ENCODE assay signal across 8 cellular contexts in genomic region chr6:108592371-108593337, GRCh38. TPM values are rescaled to one million over a fixed set of nuclear protein-coding genes. Genes with fewer than 3 reads are reported as not detected.
DNase-seq lines count a peak whose midpoint lies in the region; ATAC-seq and TF ChIP-seq lines count a peak whose summit lies in the region.

No MANE protein-coding gene starts in this region.

- H3K27ac ChIP-seq in SK-N-MC (peak overlapping the region; percentile 4; the same call in 1 of the 2 replicates), thyroid gland (peak overlapping the region; percentile 60 to 89 (median 88))

- H3K9me3 ChIP-seq in SK-N-MC (ENCODE audit: low read depth, low read length) (no peaks in the 10 kb centered on the region), thyroid gland (no peaks in the 10 kb centered on the region)

- peaks cover 100% of the 10 kb centered on the region in 2 donors for H3K4me1 ChIP-seq in thyroid gland

- H3K4me3 ChIP-seq in SK-N-MC (no peak overlapping the region), thyroid gland (replicated peaks in 1 of 3) (no peak overlapping the region)

- H3K36me3 ChIP-seq in SK-N-MC (ENCODE audit: insufficient read depth, low read length) (no peaks in the 10 kb centered on the region), thyroid gland (no peaks in the 10 kb centered on the region)

- intact Hi-C loops in MCF 10A (cut with micrococcal nuclease) = no loop called here
- intact Hi-C loops in thyroid gland (cut with DNase I) = no loop called here

- H3K4me3 Mint-ChIP-seq in MCF 10A (ENCODE audit: unreplicated experiment) = peak overlapping the region; percentile 39

- WGBS in thyroid gland, 2 donors = 61 to 71% methylated on average over 10 of the region's 10 CpGs

- peak overlapping the region; percentile 87 for H3K27ac Mint-ChIP-seq in MCF 10A (ENCODE audit: low read depth, unreplicated experiment)

- no TSS peak for BruUV-seq in MCF 10A (replicated peaks; lab: Mats Ljungman, UMichigan)

- DNase-seq in AG08395 (ENCODE audit: low spot score) (peak; percentile 74), SK-N-MC (ENCODE audit: low read depth, low spot score) (no peak), MCF 10A (ENCODE audit: unreplicated experiment) (peak; percentile 77), mucosa of gallbladder (ENCODE audit: low spot score) (peak; percentile 31), thyroid gland (peak in 1 of 2 donors; percentile 20)

- H3K9me3 Mint-ChIP-seq in MCF 10A (ENCODE audit: unreplicated experiment) = no peaks in the 10 kb centered on the region

- POLR2A ChIA-PET in MCF 10A (lab: Yijun Ruan, JAX) = interaction anchor here (0.6 to 8.9 kb wide), 20 partner anchors 9 to 444 kb away, joined by 3 to 164 read pairs (median 4); partner anchors contain the start of gene FOXO3

- CTCF ChIA-PET in MCF 10A (lab: Yijun Ruan, JAX) = interaction anchor here (0.5 to 1.3 kb wide), 6 partner anchors 25 to 667 kb away, joined by 3 to 4 read pairs (median 3); no protein-coding TSS in a partner anchor

- H3K27me3 ChIP-seq in thyroid gland = no peaks in the 10 kb centered on the region

- peaks cover 69% of the 10 kb centered on the region for H3K4me1 Mint-ChIP-seq in MCF 10A (ENCODE audit: insufficient read depth, unreplicated experiment)

- peak; percentile 82 for ATAC-seq in GM18907 (IDR thresholded peaks at IDR 0.05; ENCODE audit: unreplicated experiment)
- ATAC-seq in HG03159 (IDR thresholded peaks at IDR 0.05; ENCODE audit: unreplicated experiment) = peak; percentile 91
- ATAC-seq in SK-N-SH treated with all-trans-retinoic acid at 6 μM for 48 hours = no peak

- TF ChIP-seq CTCF in MCF 10A (IDR thresholded peaks at IDR 0.05; ENCODE audit: unreplicated experiment) = no peak
- TF ChIP-seq CTCF in thyroid gland (IDR thresholded peaks at IDR 0.05) = no peak

- no peak overlapping the region for H3K9ac ChIP-seq in SK-N-MC (ENCODE audit: insufficient read length)

- peaks cover 45% of the 10 kb centered on the region for H3K36me3 Mint-ChIP-seq in MCF 10A (ENCODE audit: insufficient read depth, unreplicated experiment)

- H3K27me3 Mint-ChIP-seq in MCF 10A (ENCODE audit: insufficient read depth, unreplicated experiment) = no peaks in the 10 kb centered on the region

- no peak for TF ChIP-seq POLR2A in thyroid gland (IDR thresholded peaks at IDR 0.05)

TF ChIP-seq in SK-N-SH treated with all-trans-retinoic acid at 6 μM for 48 hours, 23 proteins besides CTCF, POLR2A, EP300 and RAD21:
- TF ChIP-seq SNAI2 (CRISPR knock-in tag; IDR thresholded peaks at IDR 0.05) (no peak), ISL1 (CRISPR knock-in tag; IDR thresholded peaks at IDR 0.05) (no peak), ZFP30 (CRISPR knock-in tag; IDR thresholded peaks at IDR 0.05) (no peak), ESRRG (CRISPR knock-in tag; IDR thresholded peaks at IDR 0.05) (no peak), ARNTL (CRISPR knock-in tag; IDR thresholded peaks at IDR 0.05; ENCODE audit: borderline replicate concordance, low read depth) (no peak), TSHZ2 (CRISPR knock-in tag; IDR thresholded peaks at IDR 0.05) (no peak), ZNF70 (CRISPR knock-in tag; IDR thresholded peaks at IDR 0.05) (no peak), ZFP3 (CRISPR knock-in tag; IDR thresholded peaks at IDR 0.05) (no peak), PPARA (CRISPR knock-in tag; IDR thresholded peaks at IDR 0.05; ENCODE audit: borderline replicate concordance) (no peak), RARB (CRISPR knock-in tag; IDR thresholded peaks at IDR 0.05) (no peak), ZNF8 (CRISPR knock-in tag; IDR thresholded peaks at IDR 0.05) (no peak), TCF4 (CRISPR knock-in tag; IDR thresholded peaks at IDR 0.05; ENCODE audit: borderline replicate concordance) (no peak), CSRNP3 (CRISPR knock-in tag; IDR thresholded peaks at IDR 0.05) (no peak)
- TF ChIP-seq, protein P1, sequence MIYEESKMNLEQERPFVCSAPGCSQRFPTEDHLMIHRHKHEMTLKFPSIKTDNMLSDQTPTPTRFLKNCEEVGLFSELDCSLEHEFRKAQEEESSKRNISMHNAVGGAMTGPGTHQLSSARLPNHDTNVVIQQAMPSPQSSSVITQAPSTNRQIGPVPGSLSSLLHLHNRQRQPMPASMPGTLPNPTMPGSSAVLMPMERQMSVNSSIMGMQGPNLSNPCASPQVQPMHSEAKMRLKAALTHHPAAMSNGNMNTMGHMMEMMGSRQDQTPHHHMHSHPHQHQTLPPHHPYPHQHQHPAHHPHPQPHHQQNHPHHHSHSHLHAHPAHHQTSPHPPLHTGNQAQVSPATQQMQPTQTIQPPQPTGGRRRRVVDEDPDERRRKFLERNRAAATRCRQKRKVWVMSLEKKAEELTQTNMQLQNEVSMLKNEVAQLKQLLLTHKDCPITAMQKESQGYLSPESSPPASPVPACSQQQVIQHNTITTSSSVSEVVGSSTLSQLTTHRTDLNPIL (CRISPR knock-in tag; IDR thresholded peaks at IDR 0.05; ENCODE audit: low read depth) = no peak
- TF ChIP-seq, protein P2, sequence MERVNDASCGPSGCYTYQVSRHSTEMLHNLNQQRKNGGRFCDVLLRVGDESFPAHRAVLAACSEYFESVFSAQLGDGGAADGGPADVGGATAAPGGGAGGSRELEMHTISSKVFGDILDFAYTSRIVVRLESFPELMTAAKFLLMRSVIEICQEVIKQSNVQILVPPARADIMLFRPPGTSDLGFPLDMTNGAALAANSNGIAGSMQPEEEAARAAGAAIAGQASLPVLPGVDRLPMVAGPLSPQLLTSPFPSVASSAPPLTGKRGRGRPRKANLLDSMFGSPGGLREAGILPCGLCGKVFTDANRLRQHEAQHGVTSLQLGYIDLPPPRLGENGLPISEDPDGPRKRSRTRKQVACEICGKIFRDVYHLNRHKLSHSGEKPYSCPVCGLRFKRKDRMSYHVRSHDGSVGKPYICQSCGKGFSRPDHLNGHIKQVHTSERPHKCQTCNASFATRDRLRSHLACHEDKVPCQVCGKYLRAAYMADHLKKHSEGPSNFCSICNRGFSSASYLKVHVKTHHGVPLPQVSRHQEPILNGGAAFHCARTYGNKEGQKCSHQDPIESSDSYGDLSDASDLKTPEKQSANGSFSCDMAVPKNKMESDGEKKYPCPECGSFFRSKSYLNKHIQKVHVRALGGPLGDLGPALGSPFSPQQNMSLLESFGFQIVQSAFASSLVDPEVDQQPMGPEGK (CRISPR knock-in tag; IDR thresholded peaks at IDR 0.05; ENCODE audit: borderline replicate concordance) = no peak

RNA-seq across cellular contexts. Expression of gene FOXO3, which starts 31.9 kb away (rescaled TPM):
- total RNA-seq in MCF 10A (2022) = 51.9 and 53.0 TPM in 2 replicates
- 71.4 TPM for total RNA-seq in mucosa of gallbladder
- total RNA-seq in thyroid gland = 100 to 1,000 TPM in 1 of 4 donors, 10 to 100 TPM in 3; 61.8 to 103 (median 76.8) TPM
